ENCODE assay signal across 11 cellular contexts in genomic region chr5:58925627-58926545, GRCh38.
A peak's percentile ranks its signal among the peaks of the same experiment; 100 is the strongest.
DNase-seq lines count a peak whose midpoint lies in the region; ATAC-seq and TF ChIP-seq lines count a peak whose summit lies in the region.
"Had no signal": no experiment of that assay in that cellular context is flagged by ENCODE, and none has a peak within 500 bp of the region (broad histone marks: within the 10 kb centered on the region; RNA-seq: fewer than 3 reads in every experiment).

No MANE protein-coding gene starts in this region.

- no peaks in the 10 kb centered on the region for H3K9me3 Mint-ChIP-seq in Caco-2 (ENCODE audit: unreplicated experiment)
- H3K9me3 Mint-ChIP-seq in activated T-cell treated with anti-CD3 and anti-CD28 coated beads, Interleukin-2, amount 50 U/mL, for 72 hours: no peaks in the 10 kb centered on the region

- TF ChIP-seq CTCF in Caco-2 (IDR thresholded peaks at IDR 0.05; ENCODE audit: insufficient read depth in 1 of 2, low read depth in 1 of 2, low read length in 1 of 2, severe bottlenecking in 1 of 2, unreplicated experiment in 1 of 2) (no peak), ovary (IDR thresholded peaks at IDR 0.05) (no peak), foreskin keratinocyte (conservative IDR thresholded peaks at IDR 0.05) (no peak)

- CTCF ChIA-PET in Caco-2 (lab: Charles Lee): interaction anchor here (0.6 to 0.7 kb wide), 3 partner anchors 34 to 276 kb away, joined by 3 read pairs; no protein-coding TSS in a partner anchor

- WGBS in ovary, 3 donors: 36 to 38% (median 36%) methylated on average over 5 of the region's 5 CpGs

- H3K27me3 Mint-ChIP-seq in Caco-2 (ENCODE audit: insufficient read depth, unreplicated experiment): no peaks in the 10 kb centered on the region
- H3K27me3 Mint-ChIP-seq in activated T-cell treated with anti-CD3 and anti-CD28 coated beads, Interleukin-2, amount 50 U/mL, for 72 hours (ENCODE audit: low read depth): no peaks in the 10 kb centered on the region

- no peak for TF ChIP-seq POLR2A in ovary (IDR thresholded peaks at IDR 0.05)

- BruUV-seq in Caco-2 (replicated peaks; lab: Mats Ljungman, UMichigan): no TSS peak

- H3K27ac ChIP-seq in ovary (no peak overlapping the region), foreskin keratinocyte (no peak overlapping the region)
- H3K27ac ChIP-seq: transverse colon had no signal

- intact Hi-C loops in Caco-2 (cut with micrococcal nuclease; ENCODE audit: unreplicated experiment): no loop called here
- intact Hi-C loops in ovary (cut with DNase I): no loop called here

- no peak overlapping the region for H3K27ac Mint-ChIP-seq in Caco-2 (ENCODE audit: unreplicated experiment)
- H3K27ac Mint-ChIP-seq in activated T-cell treated with anti-CD3 and anti-CD28 coated beads, Interleukin-2, amount 50 U/mL, for 72 hours: peak overlapping the region; percentile 87

- H3K4me3 ChIP-seq in Caco-2 (ENCODE audit: low read depth, low read length) (no peak overlapping the region), ovary (no peak overlapping the region)
- H3K4me3 ChIP-seq: transverse colon had no signal

- POLR2A ChIA-PET in Caco-2 (lab: Charles Lee): no interaction called here

- no peak for TF ChIP-seq EP300 in ovary (IDR thresholded peaks at IDR 0.05)

- DNase-seq in Caco-2 (no peak), M059J (ENCODE audit: low read depth) (peak; percentile 18), medulla oblongata (ENCODE audit: extremely low spot score) (peak; percentile 77), NCI-H526 (lab: John Stamatoyannopoulos, UW) (no peak), ovary (no peak), foreskin keratinocyte (no peak)
- peak; percentile 8 to 9 for DNase-seq in activated T-cell treated with anti-CD3 and anti-CD28 coated beads, Interleukin-2, amount 50 U/mL, for 72 hours
- DNase-seq: occipital lobe, SK-N-SH, transverse colon had no signal

- H3K4me1 ChIP-seq in Caco-2 (peaks cover 13% of the 10 kb centered on the region), ovary (ENCODE audit: insufficient read depth) (no peaks in the 10 kb centered on the region), foreskin keratinocyte (peaks cover 3% of the 10 kb centered on the region)

- peak; percentile 52 to 66 for ATAC-seq in activated T-cell treated with anti-CD3 and anti-CD28 coated beads, Interleukin-2, amount 50 U/mL, for 72 hours (replicated peaks in 1 of 2)
- ATAC-seq in HG03354 (IDR thresholded peaks at IDR 0.05; ENCODE audit: poor library complexity, severe bottlenecking, unreplicated experiment): no peak
- ATAC-seq in foreskin keratinocyte: no peak

- H3K36me3 ChIP-seq in Caco-2 (ENCODE audit: control insufficient read depth, insufficient read depth, low read length): no peaks in the 10 kb centered on the region
- no peaks in the 10 kb centered on the region for H3K36me3 ChIP-seq in ovary
- H3K36me3 ChIP-seq: transverse colon had no signal

- no peaks in the 10 kb centered on the region; the same call in 1 of the 2 replicates for H3K27me3 ChIP-seq in Caco-2 (replicated peaks; ENCODE audit: control insufficient read depth, insufficient read depth, low read length)
- no peaks in the 10 kb centered on the region for H3K27me3 ChIP-seq in ovary
- H3K27me3 ChIP-seq in foreskin keratinocyte: peaks cover 22% of the 10 kb centered on the region
- H3K27me3 ChIP-seq: transverse colon had no signal

- H3K4me3 Mint-ChIP-seq in Caco-2 (ENCODE audit: unreplicated experiment): peak overlapping the region; percentile 19
- H3K4me3 Mint-ChIP-seq in activated T-cell treated with anti-CD3 and anti-CD28 coated beads, Interleukin-2, amount 50 U/mL, for 72 hours: peak overlapping the region; percentile 37 to 80

- no peaks in the 10 kb centered on the region for H3K36me3 Mint-ChIP-seq in Caco-2 (ENCODE audit: insufficient read depth, unreplicated experiment)
- H3K36me3 Mint-ChIP-seq in activated T-cell treated with anti-CD3 and anti-CD28 coated beads, Interleukin-2, amount 50 U/mL, for 72 hours (ENCODE audit: insufficient read depth in 2 of 2): no peaks in the 10 kb centered on the region

- no peaks in the 10 kb centered on the region for H3K9me3 ChIP-seq in Caco-2
- H3K9me3 ChIP-seq in ovary: no peaks in the 10 kb centered on the region
- H3K9me3 ChIP-seq: SK-N-SH, transverse colon had no signal

- H3K4me1 Mint-ChIP-seq in Caco-2 (ENCODE audit: low read depth, unreplicated experiment): peaks cover 10% of the 10 kb centered on the region
- H3K4me1 Mint-ChIP-seq in activated T-cell treated with anti-CD3 and anti-CD28 coated beads, Interleukin-2, amount 50 U/mL, for 72 hours (ENCODE audit: low read depth): peaks cover 41% of the 10 kb centered on the region

Comparison
In these comparisons a context has a peak if more than half of its experiments do, and no peak if none do; other contexts are left out.
1. DNase-seq: peak in M059J (single experiment), activated T-cell treated with anti-CD3 and anti-CD28 coated beads, Interleukin-2, amount 50 U/mL, for 72 hours (2 of 2) and medulla oblongata (single experiment); none in Caco-2 (0 of 2), NCI-H526 (0 of 2), ovary (0 of 5) and foreskin keratinocyte (0 of 2).
2. ATAC-seq: peak in activated T-cell treated with anti-CD3 and anti-CD28 coated beads, Interleukin-2, amount 50 U/mL, for 72 hours (2 of 2); none in HG03354 (single experiment) and foreskin keratinocyte (single experiment).